Comparison of ENCODE assay signal across 8 cellular contexts in the genomic region with DNA sequence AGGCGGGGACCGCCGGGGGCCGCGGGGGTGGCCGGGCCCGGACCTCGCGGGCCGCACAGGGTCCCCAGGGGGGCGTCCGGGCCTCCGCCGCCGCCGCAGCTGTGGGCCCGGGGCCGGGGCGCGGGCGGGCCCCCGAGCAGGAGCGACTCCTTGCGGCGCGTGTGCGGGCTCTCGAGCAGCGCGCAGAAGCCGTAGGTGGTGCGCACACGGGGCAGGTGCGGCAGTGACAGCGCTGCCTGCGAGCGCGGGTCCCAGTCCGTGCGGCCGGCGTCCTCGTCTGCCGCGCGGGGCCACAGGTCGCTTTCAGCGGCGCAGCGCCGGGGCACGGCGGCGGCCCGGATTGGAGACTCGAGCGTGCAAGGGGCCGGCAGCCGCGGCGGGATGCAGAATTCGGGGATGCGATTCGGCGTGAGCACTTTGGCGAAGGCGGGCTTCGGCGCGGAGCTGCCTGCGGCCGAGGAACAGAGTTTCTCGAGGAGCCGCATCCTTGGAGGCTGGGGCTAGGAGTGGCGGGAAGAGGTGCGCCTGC. TPM values are rescaled to one million over a fixed set of nuclear protein-coding genes. Genes with fewer than 3 reads are reported as not detected.
DNase-seq lines count a peak whose midpoint lies in the region; ATAC-seq, FAIRE-seq and TF ChIP-seq lines count a peak whose summit lies in the region.

No MANE protein-coding gene starts in this region.

- DNase-seq in GM23338 (ENCODE audit: low spot score) (peak; percentile 72), heart right ventricle (peak in 1 of 2 donors; percentile 35), gastrocnemius medialis (no peak), caudate nucleus (lab: John Stamatoyannopoulos, UW) (no peak), H54 (ENCODE audit: insufficient read length, low spot score) (no peak)
- peak; percentile 22 for DNase-seq in activated CD4-positive, alpha-beta memory T cell treated with anti-CD3 and anti-CD28 coated beads for 36 hours

- peaks cover 9% of the 10 kb centered on the region; the same call in 1 of the 2 replicates for H3K4me1 ChIP-seq in GM23338 (ENCODE audit: insufficient read depth)
- H3K4me1 ChIP-seq in heart right ventricle = peaks cover 0 to 29% (median 19%) of the 10 kb centered on the region in 9 donors
- peaks cover 0 to 2% of the 10 kb centered on the region in 2 donors for H3K4me1 ChIP-seq in gastrocnemius medialis

- H3K27me3 Mint-ChIP-seq in GM23338 (ENCODE audit: insufficient read depth, low read depth, poor library complexity) = peaks cover 44% of the 10 kb centered on the region
- peaks cover 57% of the 10 kb centered on the region for H3K27me3 Mint-ChIP-seq in activated CD4-positive, alpha-beta memory T cell treated with anti-CD3 and anti-CD28 coated beads for 36 hours

- TF ChIP-seq CTCF in GM23338 (conservative IDR thresholded peaks at IDR 0.05; ENCODE audit: low read depth in 2 of 2) = 0 out of 4 replicates have a peak, but pooled peaks of 1 of the 2 experiments have one; percentile 3
- TF ChIP-seq CTCF in heart right ventricle (IDR thresholded peaks at IDR 0.05) = peak in 1 of 9 donors; percentile 3
- no peak for TF ChIP-seq CTCF in gastrocnemius medialis (IDR thresholded peaks at IDR 0.05 in 4 of 5, conservative IDR thresholded peaks at IDR 0.05 in 1 of 5)

- intact Hi-C loops in activated CD4-positive, alpha-beta memory T cell treated with anti-CD3 and anti-CD28 coated beads for 36 hours (cut with micrococcal nuclease) = no loop called here
- intact Hi-C loops in heart right ventricle (cut with DNase I) = loop anchor here in 2 of 10 donors (5.0 to 10.0 kb wide), 3 partner anchors 37 to 97 kb away; partner anchors contain the start of gene C2CD4A (in 1 of the 2)
- intact Hi-C loops in gastrocnemius medialis (cut with DNase I; ENCODE audit: low total_unique reads) = no loop called here

- H3K36me3 ChIP-seq in GM23338 (ENCODE audit: insufficient read depth) (no peaks in the 10 kb centered on the region), heart right ventricle (no peaks in the 10 kb centered on the region), gastrocnemius medialis (no peaks in the 10 kb centered on the region)

- TF ChIP-seq POLR2A in gastrocnemius medialis (IDR thresholded peaks at IDR 0.05) (no peak), H54 (IDR thresholded peaks at IDR 0.05; ENCODE audit: low read depth, low read length) (no peak)

- H3K27me3 ChIP-seq in GM23338 (ENCODE audit: insufficient read depth) (peaks cover 57% of the 10 kb centered on the region), heart right ventricle (peaks cover 0 to 88% (median 41%) of the 10 kb centered on the region in 7 donors), gastrocnemius medialis (peaks cover 26 to 52% (median 46%) of the 10 kb centered on the region in 3 donors)

- 0 to 2% methylated on average over 63 to 76 of the region's 76 CpGs for WGBS in heart right ventricle, 2 donors

- ATAC-seq in GM23338 = peak; percentile 75
- ATAC-seq in heart right ventricle = peak; percentile 8 to 55 (median 26)
- ATAC-seq in gastrocnemius medialis = peak in 1 of 2 donors; percentile 43
- no peak for ATAC-seq in GM18867 (IDR thresholded peaks at IDR 0.05; ENCODE audit: unreplicated experiment)
- ATAC-seq in HG03159 (IDR thresholded peaks at IDR 0.05; ENCODE audit: unreplicated experiment) = no peak

- no peak overlapping the region for H3K27ac Mint-ChIP-seq in GM23338
- H3K27ac Mint-ChIP-seq in activated CD4-positive, alpha-beta memory T cell treated with anti-CD3 and anti-CD28 coated beads for 36 hours = no peak overlapping the region

- no peaks in the 10 kb centered on the region for H3K79me2 ChIP-seq in GM23338 (replicated peaks; ENCODE audit: insufficient read depth)

- H3K9me3 ChIP-seq in heart right ventricle (no peaks in the 10 kb centered on the region), gastrocnemius medialis (no peaks in the 10 kb centered on the region)

- H4K20me1 ChIP-seq in GM23338 (replicated peaks; ENCODE audit: insufficient read depth) = peaks cover 4% of the 10 kb centered on the region

- POLR2A ChIA-PET in activated CD4-positive, alpha-beta memory T cell treated with anti-CD3 and anti-CD28 coated beads for 36 hours (lab: Charles Lee) = no interaction called here

- peak overlapping the region; percentile 81 for H3K4me2 ChIP-seq in GM23338

- H3K4me3 Mint-ChIP-seq in GM23338 = peak overlapping the region; percentile 75
- peak overlapping the region; percentile 72 for H3K4me3 Mint-ChIP-seq in activated CD4-positive, alpha-beta memory T cell treated with anti-CD3 and anti-CD28 coated beads for 36 hours

- FAIRE-seq in H54 (lab: Jason Lieb, UNC) = no peak

- H3K4me1 Mint-ChIP-seq in GM23338 = peaks cover 10% of the 10 kb centered on the region
- peaks cover 10% of the 10 kb centered on the region for H3K4me1 Mint-ChIP-seq in activated CD4-positive, alpha-beta memory T cell treated with anti-CD3 and anti-CD28 coated beads for 36 hours (ENCODE audit: low read depth)

- H3K4me3 ChIP-seq in GM23338 (peak overlapping the region; percentile 55), heart right ventricle (peak overlapping the region; percentile 26 to 64 (median 58)), gastrocnemius medialis (peak overlapping the region; percentile 47 to 56 (median 52))

- peak overlapping the region; percentile 93 for H2AFZ ChIP-seq in GM23338

- 0 out of 2 replicates have a peak, but pooled peaks cover 9% of the 10 kb centered on the region for H3F3A ChIP-seq in GM23338 (replicated peaks; ENCODE audit: low read depth)

- no peaks in the 10 kb centered on the region; the same call in 2 of the 3 replicates for H3K36me3 Mint-ChIP-seq in GM23338 (ENCODE audit: low read depth)
- H3K36me3 Mint-ChIP-seq in activated CD4-positive, alpha-beta memory T cell treated with anti-CD3 and anti-CD28 coated beads for 36 hours = no peaks in the 10 kb centered on the region

- H3K9me3 Mint-ChIP-seq in GM23338 = peaks cover 4% of the 10 kb centered on the region; the same call in 1 of the 3 replicates
- no peaks in the 10 kb centered on the region for H3K9me3 Mint-ChIP-seq in activated CD4-positive, alpha-beta memory T cell treated with anti-CD3 and anti-CD28 coated beads for 36 hours

- CTCF ChIA-PET in activated CD4-positive, alpha-beta memory T cell treated with anti-CD3 and anti-CD28 coated beads for 36 hours (lab: Charles Lee) = interaction anchor here (0.6 to 1.1 kb wide), 4 partner anchors 11 to 89 kb away, joined by 3 to 4 read pairs (median 4); no protein-coding TSS in a partner anchor

- H3K27ac ChIP-seq in GM23338 (ENCODE audit: low read depth) (no peak overlapping the region), heart right ventricle (peak overlapping the region; percentile 49 to 87 (median 80)), gastrocnemius medialis (peak overlapping the region; percentile 30 to 69 (median 45)), caudate nucleus (ENCODE audit: low read depth, low read length) (no peak overlapping the region)

- no peaks in the 10 kb centered on the region; the same call in 1 of the 2 replicates for H3K9me2 ChIP-seq in GM23338 (ENCODE audit: insufficient read depth)

- in situ Hi-C loops in gastrocnemius medialis (cut with MboI; ENCODE audit: low sequenced_read_pairs in 4 of 4) = no loop called here

TF ChIP-seq in GM23338, 12 proteins besides CTCF, POLR2A, EP300 and RAD21:
- TF ChIP-seq EZH2phosphoT487 (IDR thresholded peaks at IDR 0.05; ENCODE audit: unreplicated experiment) = peak; percentile 62
- TF ChIP-seq POLR2AphosphoS5 (IDR thresholded peaks at IDR 0.05; ENCODE audit: low read depth) = no peak
TF ChIP-seq in GM23338: peak in this region for 1.

RNA-seq across cellular contexts. Expression of gene C2CD4B, which starts 0.5 kb away (rescaled TPM):
- total RNA-seq in GM23338 (2014; rRNA removed; shearing (Covaris generic)) = 1.3 and 1.5 TPM in 2 replicates
- polyA plus RNA-seq in GM23338 (2016; fragmentation: Nextera tagmentation; extraction: Ambion mirVana) (0.31 TPM in 1 of 2 replicates, not detected in the other), heart right ventricle (1 to 10 TPM; 1.6 to 1.8 TPM)
- 1 to 10 TPM; 1.5 TPM for total RNA-seq in activated CD4-positive, alpha-beta memory T cell treated with anti-CD3 and anti-CD28 coated beads for 36 hours
- total RNA-seq in heart right ventricle (1 to 10 TPM in 9 of 10 donors, under 1 TPM in 1; 0.82 to 7.1 (median 2.7) TPM), gastrocnemius medialis (1 to 10 TPM; 1.5 to 3.2 (median 2.2) TPM)

Comparison
In these comparisons a context has a peak if more than half of its experiments do, and no peak if none do; other contexts are left out.
1. ATAC-seq: peak in GM23338 (single experiment) and heart right ventricle (8 of 8); none in GM18867 (single experiment) and HG03159 (single experiment).
2. DNase-seq: peak in GM23338 (single experiment) and activated CD4-positive, alpha-beta memory T cell treated with anti-CD3 and anti-CD28 coated beads for 36 hours (single experiment); none in gastrocnemius medialis (0 of 2), caudate nucleus (0 of 61) and H54 (single experiment).
3. H3K27ac ChIP-seq: peak in heart right ventricle (10 of 10) and gastrocnemius medialis (4 of 4); none in GM23338 (single experiment) and caudate nucleus (single experiment).
4. Peak in every context shown above with its lines, with median percentiles within 50 percentile points of each other: H3K4me3 ChIP-seq.